18 cellular contexts compared by ENCODE assay signal in genomic region chr18:9874730-9875129, GRCh38. TPM values are rescaled to one million over a fixed set of nuclear protein-coding genes. Genes with fewer than 3 reads are reported as not detected.
DNase-seq lines count a peak whose midpoint lies in the region; ATAC-seq and TF ChIP-seq lines count a peak whose summit lies in the region.
"Had no signal": no experiment of that assay in that cellular context is flagged by ENCODE, and none has a peak within 500 bp of the region (broad histone marks: within the 10 kb centered on the region; RNA-seq: fewer than 3 reads in every experiment).

No MANE protein-coding gene starts in this region.

- WGBS in SK-N-SH (ENCODE audit: low lambda C conversion rate): 85% methylated on average over 1 of the region's 1 CpG

- no peak for TF ChIP-seq EP300 in SK-N-SH (IDR thresholded peaks at IDR 0.05; ENCODE audit: borderline replicate concordance in 1 of 2, low read depth in 1 of 2, low read length in 1 of 2)

- no peak overlapping the region for H3K27ac ChIP-seq in SK-N-SH (ENCODE audit: low read depth in 2 of 2, low read length in 1 of 2)
- no peak overlapping the region for H3K27ac ChIP-seq in PC-3 (ENCODE audit: low read length)
- H3K27ac ChIP-seq: 22Rv1, HL-60 had no signal

- H3K9me3 Mint-ChIP-seq in chondrocyte (ENCODE audit: low read depth): no peaks in the 10 kb centered on the region
- no peaks in the 10 kb centered on the region for H3K9me3 Mint-ChIP-seq in T-cell

- H3K36me3 Mint-ChIP-seq in chondrocyte (ENCODE audit: low read depth) (no peaks in the 10 kb centered on the region), T-cell (no peaks in the 10 kb centered on the region)

- peaks cover 35% of the 10 kb centered on the region for H3K4me1 Mint-ChIP-seq in chondrocyte (ENCODE audit: low read depth)
- peaks cover 3 to 8% (median 5%) of the 10 kb centered on the region in 3 donors for H3K4me1 Mint-ChIP-seq in T-cell

- TF ChIP-seq CTCF in SK-N-SH (IDR thresholded peaks at IDR 0.05) (no peak), PC-3 (conservative IDR thresholded peaks at IDR 0.05; ENCODE audit: low read depth, low read length) (no peak), chondrocyte (IDR thresholded peaks at IDR 0.05) (no peak)

- no peak overlapping the region for H3K4me2 ChIP-seq in SK-N-SH
- no peak overlapping the region for H3K4me2 ChIP-seq in PC-3 (ENCODE audit: low read length)

- no peaks in the 10 kb centered on the region for H3K79me2 ChIP-seq in SK-N-SH (ENCODE audit: insufficient read depth)
- no peaks in the 10 kb centered on the region for H3K79me2 ChIP-seq in PC-3 (ENCODE audit: low read length)

- CTCF ChIA-PET in SK-N-SH (lab: Yijun Ruan, JAX): no interaction called here
- CTCF ChIA-PET in PC-3 (lab: Charles Lee): no interaction called here
- CTCF ChIA-PET in T-cell (lab: Charles Lee): no interaction called here

- H3K27ac Mint-ChIP-seq in chondrocyte (ENCODE audit: unreplicated experiment): peak overlapping the region; percentile 36
- no peak overlapping the region for H3K27ac Mint-ChIP-seq in T-cell

- no TSS peak for BruUV-seq in PC-3 (replicated peaks; lab: Mats Ljungman, UMichigan)

- no peak for TF ChIP-seq RAD21 in SK-N-SH (IDR thresholded peaks at IDR 0.05; ENCODE audit: low read length)

- H3F3A ChIP-seq in SK-N-SH (replicated peaks; ENCODE audit: insufficient read depth): peaks cover 25% of the 10 kb centered on the region
- no peaks in the 10 kb centered on the region for H3F3A ChIP-seq in PC-3 (ENCODE audit: low read length, unreplicated experiment)

- intact Hi-C loops in PC-3 (cut with micrococcal nuclease): no loop called here

- no peak overlapping the region for H3K4me3 Mint-ChIP-seq in chondrocyte (ENCODE audit: unreplicated experiment)
- H3K4me3 Mint-ChIP-seq in T-cell: no peak overlapping the region

- H3K4me1 ChIP-seq in SK-N-SH (ENCODE audit: control insufficient read depth in 1 of 2, insufficient read depth in 2 of 2, low read depth in 1 of 2, low read length in 1 of 2) (peaks cover 11 to 21% of the 10 kb centered on the region in 2 experiments), PC-3 (ENCODE audit: insufficient read depth, low read length) (peaks cover 5% of the 10 kb centered on the region; the same call in 1 of the 2 replicates)

- ATAC-seq in SK-N-SH treated with all-trans-retinoic acid at 6 μM for 48 hours: no peak
- peak; percentile 83 for ATAC-seq in PC-3
- no peak for ATAC-seq in HG03039 (IDR thresholded peaks at IDR 0.05; ENCODE audit: unreplicated experiment)
- ATAC-seq in GM21390 (IDR thresholded peaks at IDR 0.05; ENCODE audit: unreplicated experiment): no peak
- ATAC-seq in T-cell (replicated peaks in 1 of 4): no peak

- H3K4me3 ChIP-seq in SK-N-SH (ENCODE audit: low read depth in 2 of 2, low read length in 1 of 2) (no peak overlapping the region), PC-3 (ENCODE audit: low read length) (no peak overlapping the region)

- POLR2A ChIA-PET in SK-N-SH (lab: Yijun Ruan, JAX): no interaction called here
- POLR2A ChIA-PET in PC-3 (lab: Charles Lee; ENCODE audit: unreplicated experiment): no interaction called here
- POLR2A ChIA-PET in T-cell (lab: Charles Lee): no interaction called here

- no peak overlapping the region for H2AFZ ChIP-seq in SK-N-SH (ENCODE audit: low read depth)
- no peak overlapping the region for H2AFZ ChIP-seq in PC-3 (ENCODE audit: low read length)

- H4K20me1 ChIP-seq in SK-N-SH (ENCODE audit: insufficient read depth) (no peaks in the 10 kb centered on the region), PC-3 (ENCODE audit: low read length) (no peaks in the 10 kb centered on the region)

- H3K36me3 ChIP-seq in SK-N-SH (replicated peaks in 1 of 2; ENCODE audit: control insufficient read depth in 1 of 2, insufficient read depth in 2 of 2, low read length in 1 of 2) (no peaks in the 10 kb centered on the region), PC-3 (ENCODE audit: low read depth, low read length) (no peaks in the 10 kb centered on the region)

- H3K9me2 ChIP-seq in SK-N-SH (no peaks in the 10 kb centered on the region), PC-3 (replicated peaks; ENCODE audit: low read length) (no peaks in the 10 kb centered on the region)

- H3K27me3 Mint-ChIP-seq in chondrocyte (ENCODE audit: low read depth) (no peaks in the 10 kb centered on the region), T-cell (peaks cover 26 to 29% of the 10 kb centered on the region in 2 donors)

- H3K9ac ChIP-seq in SK-N-SH (no peak overlapping the region), PC-3 (ENCODE audit: low read length) (no peak overlapping the region)

- no peaks in the 10 kb centered on the region for H3K9me3 ChIP-seq in SK-N-SH
- H3K9me3 ChIP-seq in PC-3 (ENCODE audit: low read length): no peaks in the 10 kb centered on the region

- H3K27me3 ChIP-seq in SK-N-SH (ENCODE audit: insufficient read depth): no peaks in the 10 kb centered on the region
- no peaks in the 10 kb centered on the region for H3K27me3 ChIP-seq in PC-3 (ENCODE audit: low read length)

- no peak for DNase-seq in SK-N-SH
- DNase-seq in PC-3: peak; percentile 48
- DNase-seq in chondrocyte (ENCODE audit: low spot score): no peak
- DNase-seq in iris pigment epithelial cell (ENCODE audit: low read depth): peak; percentile 33
- no peak for DNase-seq in T-cell
- DNase-seq: DMS153, H7, NCI-H1105, NCI-H1694, NCI-H2227 treated with DMSO at 0.1 percent for 48 hours, NCI-H510A treated with DMSO at 0.1 percent for 48 hours, NCI-H774 had no signal

TF ChIP-seq in SK-N-SH, 30 proteins besides CTCF, POLR2A, EP300 and RAD21:
- peak; percentile 21; the same call in 1 of the 2 replicates for TF ChIP-seq FOSL2 (IDR thresholded peaks at IDR 0.05; ENCODE audit: borderline replicate concordance, low read depth)
- TF ChIP-seq, protein P1, sequence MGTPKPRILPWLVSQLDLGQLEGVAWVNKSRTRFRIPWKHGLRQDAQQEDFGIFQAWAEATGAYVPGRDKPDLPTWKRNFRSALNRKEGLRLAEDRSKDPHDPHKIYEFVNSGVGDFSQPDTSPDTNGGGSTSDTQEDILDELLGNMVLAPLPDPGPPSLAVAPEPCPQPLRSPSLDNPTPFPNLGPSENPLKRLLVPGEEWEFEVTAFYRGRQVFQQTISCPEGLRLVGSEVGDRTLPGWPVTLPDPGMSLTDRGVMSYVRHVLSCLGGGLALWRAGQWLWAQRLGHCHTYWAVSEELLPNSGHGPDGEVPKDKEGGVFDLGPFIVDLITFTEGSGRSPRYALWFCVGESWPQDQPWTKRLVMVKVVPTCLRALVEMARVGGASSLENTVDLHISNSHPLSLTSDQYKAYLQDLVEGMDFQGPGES (IDR thresholded peaks at IDR 0.05; ENCODE audit: low read depth, low read length): no peak

TF ChIP-seq in SK-N-SH treated with all-trans-retinoic acid at 6 μM for 48 hours, 23 proteins besides CTCF, POLR2A, EP300 and RAD21:
- TF ChIP-seq ZFP30 (CRISPR knock-in tag; IDR thresholded peaks at IDR 0.05) (no peak), ISL1 (CRISPR knock-in tag; IDR thresholded peaks at IDR 0.05) (no peak), RARB (CRISPR knock-in tag; IDR thresholded peaks at IDR 0.05) (no peak), ESRRG (CRISPR knock-in tag; IDR thresholded peaks at IDR 0.05) (no peak), OSR1 (CRISPR knock-in tag; IDR thresholded peaks at IDR 0.05) (no peak), ZNF70 (CRISPR knock-in tag; IDR thresholded peaks at IDR 0.05) (no peak), BACH2 (CRISPR knock-in tag; IDR thresholded peaks at IDR 0.05; ENCODE audit: borderline replicate concordance) (no peak), ZFP3 (CRISPR knock-in tag; IDR thresholded peaks at IDR 0.05) (no peak)

RNA-seq across cellular contexts. Expression of gene TXNDC2, which starts 11.0 kb away (rescaled TPM):
- 0.06 and 0.07 TPM in 2 replicates for polyA plus RNA-seq in SK-N-SH (2012; rRNA removed)
- 0.08 TPM in 2 replicates for polyA plus RNA-seq in SK-N-SH (2012; cell fraction: cytosol; rRNA removed)
- 0.06 and 0.07 TPM in 2 replicates for polyA plus RNA-seq in SK-N-SH (2012; cell fraction: nucleus; rRNA removed)
- total RNA-seq in PC-3 (2014; rRNA removed): 0.87 TPM in 1 of 2 replicates, not detected in the other
- 0.17 to 0.41 TPM (median 0.28 TPM) in 3 replicates for total RNA-seq in chondrocyte
- not detected for total RNA-seq in T-cell
- total RNA-seq: H7, OCI-LY7 had no signal

RNA-seq across cellular contexts. Expression of gene VAPA, which starts 39.1 kb away (rescaled TPM):
- polyA plus RNA-seq in SK-N-SH (2012; rRNA removed): 109 and 129 TPM in 2 replicates
- 167 and 214 TPM in 2 replicates for polyA plus RNA-seq in SK-N-SH (2012; cell fraction: cytosol; rRNA removed)
- polyA plus RNA-seq in SK-N-SH (2012; cell fraction: nucleus; rRNA removed): 25.1 and 62.3 TPM in 2 replicates
- total RNA-seq in PC-3 (2014; rRNA removed) (281 and 293 TPM in 2 replicates), chondrocyte (125 to 143 TPM (median 141 TPM) in 3 replicates), T-cell (100 to 1,000 TPM; 116 to 157 (median 119) TPM)

Comparison
In these comparisons a context has a peak if more than half of its experiments do, and no peak if none do; other contexts are left out.
1. DNase-seq: peak in PC-3 (single experiment) and iris pigment epithelial cell (single experiment); none in SK-N-SH (single experiment), chondrocyte (single experiment) and T-cell (0 of 34).